In the genomic region with DNA sequence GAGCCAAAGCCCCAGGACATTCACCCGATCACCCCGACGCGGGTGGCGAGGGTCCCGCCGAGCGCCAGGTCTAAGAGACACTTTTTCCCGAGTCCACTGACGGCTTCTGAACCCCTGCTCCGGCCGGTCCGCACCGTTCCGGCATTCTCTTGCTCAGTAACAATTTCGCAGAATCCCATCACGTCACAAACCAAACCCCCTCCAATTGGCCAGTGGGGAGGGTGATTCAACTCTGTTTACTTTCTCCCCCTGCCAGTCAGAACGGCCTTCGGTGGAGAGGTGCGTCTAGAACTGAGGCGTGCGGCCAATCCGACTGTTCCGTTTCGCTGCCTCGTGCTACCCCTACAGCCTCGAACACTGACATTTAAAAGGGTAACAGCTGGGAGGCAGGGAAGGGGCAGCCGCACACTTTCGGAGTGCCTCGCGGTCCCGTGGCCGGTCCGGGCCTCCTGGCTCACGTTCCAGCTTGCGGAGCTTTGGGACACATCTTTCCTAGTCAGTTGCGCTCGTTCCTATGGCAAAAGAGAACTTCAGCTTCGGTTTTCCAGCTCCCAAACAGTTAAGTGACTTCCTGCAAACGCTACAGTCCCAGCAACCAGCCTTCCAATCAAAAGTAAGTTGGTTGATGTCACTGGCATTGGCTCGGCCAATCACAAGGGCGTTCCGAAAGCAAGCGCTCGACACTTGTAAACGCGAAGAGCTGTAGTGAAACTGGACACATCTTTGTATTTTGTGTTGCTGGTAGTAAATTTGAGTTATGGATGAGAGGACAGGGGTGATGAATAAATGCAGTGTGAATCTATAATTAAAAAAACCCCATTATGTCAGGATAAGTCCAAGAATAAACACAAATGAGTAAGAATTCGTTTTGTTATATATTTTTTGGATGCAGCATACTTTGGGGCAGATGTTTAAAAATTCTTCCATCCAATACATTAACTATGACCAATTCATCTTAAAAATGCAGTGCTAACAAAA, we compare ENCODE assay signal across 8 cellular contexts. TPM values are rescaled to one million over a fixed set of nuclear protein-coding genes. Genes with fewer than 3 reads are reported as not detected.
A peak's percentile ranks its signal among the peaks of the same experiment; 100 is the strongest.
DNase-seq lines count a peak whose midpoint lies in the region; ATAC-seq, FAIRE-seq and TF ChIP-seq lines count a peak whose summit lies in the region.

A gene (minus strand): TSS at position 860 of the 978 bp plus-strand sequence. CDS start 1,294 bp downstream, outside the sequence.

- H3K27me3 ChIP-seq in ascending aorta (no peaks in the 10 kb centered on the region), right atrium auricular region (no peaks in the 10 kb centered on the region)

- H3K9me3 ChIP-seq in ascending aorta (no peaks in the 10 kb centered on the region), right atrium auricular region (no peaks in the 10 kb centered on the region)

- H3K4me3 ChIP-seq in ascending aorta (peak within 1 kb of the TSS; percentile 92 to 94), right atrium auricular region (peak within 1 kb of the TSS; percentile 71 to 83)

- peaks cover 0 to 9% of the 10 kb centered on the region in 2 donors for H3K36me3 ChIP-seq in ascending aorta
- H3K36me3 ChIP-seq in right atrium auricular region: no peaks in the 10 kb centered on the region

- DNase-seq in NCI-H1694 treated with DMSO at 0.1 percent for 48 hours (lab: John Stamatoyannopoulos, UW) (peak; percentile 89), T-helper 22 cell (ENCODE audit: low read depth) (peak; percentile 89), ascending aorta (ENCODE audit: low spot score in 2 of 2) (peak; percentile 95 to 98), right atrium auricular region (ENCODE audit: low spot score) (peak; percentile 99), pulmonary artery endothelial cell (ENCODE audit: low read depth, low spot score) (peak; percentile 96), urothelium cell line (ENCODE audit: low spot score) (peak; percentile 87)

- H3K4me1 ChIP-seq in ascending aorta: peaks cover 5 to 37% of the 10 kb centered on the region in 2 donors
- peaks cover 0 to 46% of the 10 kb centered on the region in 2 donors for H3K4me1 ChIP-seq in right atrium auricular region

- H3K27ac ChIP-seq in ascending aorta (peak within 1 kb of the TSS; percentile 100), right atrium auricular region (peak within 1 kb of the TSS; percentile 100)

- intact Hi-C loops in ascending aorta (cut with DNase I): loop anchor here (5.0 to 10.0 kb wide), 5 partner anchors 157 to 1951 kb away; a partner anchor contains a TSS

- FAIRE-seq in urothelium cell line (lab: Jason Lieb, UNC): peak; percentile 94

- TF ChIP-seq CTCF in ascending aorta (IDR thresholded peaks at IDR 0.05) (no peak), right atrium auricular region (IDR thresholded peaks at IDR 0.05) (no peak)

- peak; percentile 79 for ATAC-seq in GM18498 (IDR thresholded peaks at IDR 0.05; ENCODE audit: unreplicated experiment)
- peak; percentile 66 for ATAC-seq in HG02852 (IDR thresholded peaks at IDR 0.05; ENCODE audit: unreplicated experiment)

RNA-seq across cellular contexts. Expression of the gene that starts here (rescaled TPM):
- total RNA-seq in ascending aorta (98.7 TPM), right atrium auricular region (10 to 100 TPM; 74.1 to 76.7 TPM), pulmonary artery endothelial cell (37.1 and 50.6 TPM in 2 replicates)

Comparison
In these comparisons a context has a peak if more than half of its experiments do, and no peak if none do; other contexts are left out.
1. Peak in every context shown above with its lines: DNase-seq, ATAC-seq, H3K4me3 ChIP-seq and H3K27ac ChIP-seq.